Comparison of ENCODE assay signal across 29 cellular contexts in genomic region chr6:55853008-55854001, GRCh38. TPM values are rescaled to one million over a fixed set of nuclear protein-coding genes. Genes with fewer than 3 reads are reported as not detected.
DNase-seq lines count a peak whose midpoint lies in the region; ATAC-seq, FAIRE-seq and TF ChIP-seq lines count a peak whose summit lies in the region.
"Had no signal": no experiment of that assay in that cellular context is flagged by ENCODE, and none has a peak within 500 bp of the region (broad histone marks: within the 10 kb centered on the region; RNA-seq: fewer than 3 reads in every experiment).

No MANE protein-coding gene starts in this region.

- H3K4me3 ChIP-seq in testis, result no peak overlapping the region

- intact Hi-C loops in testis (cut with DNase I; ENCODE audit: low total_unique reads), result no loop called here

- no peaks in the 10 kb centered on the region for H3K4me1 Mint-ChIP-seq in HFFc6 (ENCODE audit: low read depth)

- H3K36me3 ChIP-seq in testis (ENCODE audit: low read depth, missing control alignments), result no peaks in the 10 kb centered on the region

- peak; percentile 39 for FAIRE-seq in endometrium (lab: Jason Lieb, UNC)
- FAIRE-seq: GM18507, GM19239, H54, HepG2 had no signal

- H3K27ac Mint-ChIP-seq in HFFc6, result no peak overlapping the region
- H3K27ac Mint-ChIP-seq: CD8-positive, alpha-beta T cell had no signal

- no peaks in the 10 kb centered on the region; the same call in 1 of the 2 replicates for H3K27me3 Mint-ChIP-seq in HFFc6 (ENCODE audit: insufficient read depth)

- H3K27me3 ChIP-seq in testis, result no peaks in the 10 kb centered on the region

- H3K4me3 Mint-ChIP-seq in HFFc6, result no peak overlapping the region
- H3K4me3 Mint-ChIP-seq: CD8-positive, alpha-beta T cell had no signal

- H3K9me3 Mint-ChIP-seq in HFFc6, result no peaks in the 10 kb centered on the region
- H3K9me3 Mint-ChIP-seq: CD8-positive, alpha-beta T cell had no signal

- ATAC-seq in HG03159 (IDR thresholded peaks at IDR 0.05; ENCODE audit: unreplicated experiment), result no peak
- ATAC-seq: CD8-positive, alpha-beta T cell; HepG2 had no signal

- no peaks in the 10 kb centered on the region for H3K36me3 Mint-ChIP-seq in HFFc6 (ENCODE audit: low read depth)
- H3K36me3 Mint-ChIP-seq: CD8-positive, alpha-beta T cell had no signal

- 86 to 92% methylated on average over 7 of the region's 7 CpGs for whole genome bisulfite sequencing in testis, 2 donors

- H3K4me1 ChIP-seq in testis, result no peaks in the 10 kb centered on the region

- no peaks in the 10 kb centered on the region for H3K9me3 ChIP-seq in testis

- DNase-seq in M059J (ENCODE audit: low read depth) (peak; percentile 55), left kidney (ENCODE audit: low read depth, low spot score) (peak; percentile 43), HFFc6 (no peak), testis (no peak), NCI-H2029 treated with DMSO at 0.1 percent for 48 hours (lab: John Stamatoyannopoulos, UW) (no peak)
- DNase-seq: 8988T; AML-193; C1 segment of cervical spinal cord; CD8-positive, alpha-beta T cell; DND-41; KG1; MV-4-11; NCI-H1694; NCI-H2081 treated with DMSO at 0.1 percent for 48 hours; NCI-H2171 treated with DMSO at 0.1 percent for 48 hours; NCI-H524 treated with DMSO at 0.1 percent for 48 hours; NCI-H82; OCI-M1; SHP77; SW 1271 had no signal

- no peak for TF ChIP-seq POLR2A in testis (IDR thresholded peaks at IDR 0.05)

- no peak for TF ChIP-seq CTCF in 22Rv1 (IDR thresholded peaks at IDR 0.05)
- TF ChIP-seq CTCF in HFFc6 (IDR thresholded peaks at IDR 0.05), result no peak
- TF ChIP-seq CTCF in testis (IDR thresholded peaks at IDR 0.05), result no peak

- H3K27ac ChIP-seq in 22Rv1, result 0 out of 2 replicates have a peak overlapping the region, but pooled peaks have one; percentile 6
- no peak overlapping the region for H3K27ac ChIP-seq in testis

RNA-seq across cellular contexts. Expression of gene BMP5, which starts 22.1 kb away (rescaled TPM):
- total RNA-seq in M059J (2014; rRNA removed; shearing (Covaris generic)), result not detected in 2 replicates
- total RNA-seq in HFFc6 (2021; fragmentation: NEBNext Ultra II Directional; extraction: Animal tissue kit (Norgen Biotek cat#: 25700)), result not detected
- under 1 TPM in 1 of 2 donors, not detected in 1; 0.06 TPM for total RNA-seq in testis
- polyA plus RNA-seq in testis (ENCODE audit: insufficient read depth, low read depth, low replicate concordance), result 0.12 TPM
- total RNA-seq: CD8-positive, alpha-beta T cell; HepG2; HT-29; RPMI7951 had no signal
- polyA plus RNA-seq: HepG2 had no signal

Comparison
In these comparisons a context has a peak if more than half of its experiments do, and no peak if none do; other contexts are left out.
1. DNase-seq: peak in M059J (single experiment) and left kidney (single experiment); none in HFFc6 (single experiment), testis (single experiment) and NCI-H2029 treated with DMSO at 0.1 percent for 48 hours (single experiment).